ENCODE assay signal across 8 cellular contexts in genomic region chr15:65869127-65869953, GRCh38. TPM values are rescaled to one million over a fixed set of nuclear protein-coding genes. Genes with fewer than 3 reads are reported as not detected.
A peak's percentile ranks its signal among the peaks of the same experiment; 100 is the strongest.
DNase-seq lines count a peak whose midpoint lies in the region; TF ChIP-seq lines count a peak whose summit lies in the region.

TSS of gene RAB11A (plus strand) at chr15:65869491. CDS start at chr15:65869586, 95 bp downstream.

- WGBS in suprapubic skin = under 1% methylated on average over 60 of the region's 62 CpGs

- H3K27me3 ChIP-seq in suprapubic skin = no peaks in the 10 kb centered on the region

- H3K27ac Mint-ChIP-seq in HFFc6 = peak within 1 kb of the TSS; percentile 99
- H3K27ac Mint-ChIP-seq in activated naive CD4-positive, alpha-beta T cell treated with anti-CD3 and anti-CD28 coated beads, Interleukin-2, amount 10 ng/mL, durations not matched to agents 7 days and 5 days = peak within 1 kb of the TSS; percentile 95

- H3K4me1 Mint-ChIP-seq in HFFc6 (ENCODE audit: low read depth) = peaks cover 24% of the 10 kb centered on the region
- H3K4me1 Mint-ChIP-seq in activated naive CD4-positive, alpha-beta T cell treated with anti-CD3 and anti-CD28 coated beads, Interleukin-2, amount 10 ng/mL, durations not matched to agents 7 days and 5 days = peaks cover 36% of the 10 kb centered on the region

- H3K36me3 Mint-ChIP-seq in HFFc6 (ENCODE audit: low read depth) = peaks cover 18% of the 10 kb centered on the region; the same call in 1 of the 2 replicates
- peaks cover 24% of the 10 kb centered on the region for H3K36me3 Mint-ChIP-seq in activated naive CD4-positive, alpha-beta T cell treated with anti-CD3 and anti-CD28 coated beads, Interleukin-2, amount 10 ng/mL, durations not matched to agents 7 days and 5 days

- no peaks in the 10 kb centered on the region; the same call in 1 of the 2 replicates for H3K9me3 Mint-ChIP-seq in HFFc6
- no peaks in the 10 kb centered on the region for H3K9me3 Mint-ChIP-seq in activated naive CD4-positive, alpha-beta T cell treated with anti-CD3 and anti-CD28 coated beads, Interleukin-2, amount 10 ng/mL, durations not matched to agents 7 days and 5 days

- TF ChIP-seq EP300 in suprapubic skin (IDR thresholded peaks at IDR 0.05) = no peak

- CTCF ChIA-PET in activated naive CD4-positive, alpha-beta T cell treated with anti-CD3 and anti-CD28 coated beads, Interleukin-2, amount 10 ng/mL, durations not matched to agents 7 days and 5 days (lab: Charles Lee) = interaction anchor here (0.6 to 3.1 kb wide), 10 partner anchors 8 to 645 kb away, joined by 3 to 10 read pairs (median 4); partner anchors contain the start of gene INTS14

- peak within 1 kb of the TSS; percentile 82 for H3K4me3 ChIP-seq in GM08714 (ENCODE audit: low read length)
- H3K4me3 ChIP-seq in suprapubic skin = peak within 1 kb of the TSS; percentile 96

- no peaks in the 10 kb centered on the region for H3K36me3 ChIP-seq in suprapubic skin

- peak within 1 kb of the TSS; percentile 99 for H3K27ac ChIP-seq in suprapubic skin

- TF ChIP-seq POLR2A in suprapubic skin (IDR thresholded peaks at IDR 0.05) = peak; percentile 77 to 90

- H3K9me3 ChIP-seq in suprapubic skin = no peaks in the 10 kb centered on the region

- H3K27me3 Mint-ChIP-seq in HFFc6 (ENCODE audit: insufficient read depth) = peaks cover 8% of the 10 kb centered on the region
- peaks cover 6% of the 10 kb centered on the region for H3K27me3 Mint-ChIP-seq in activated naive CD4-positive, alpha-beta T cell treated with anti-CD3 and anti-CD28 coated beads, Interleukin-2, amount 10 ng/mL, durations not matched to agents 7 days and 5 days

- DNase-seq in HFFc6 (peak; percentile 94), NAMALWA (ENCODE audit: low spot score) (peak; percentile 98), SK-N-DZ (ENCODE audit: low spot score) (peak; percentile 98), germinal center (ENCODE audit: low spot score) (peak; percentile 96), nucleus accumbens (lab: John Stamatoyannopoulos, UW) (peak; percentile 47 to 100 (median 94)), suprapubic skin (ENCODE audit: low spot score in 2 of 2) (peak; percentile 97 to 98)
- peak; percentile 97 for DNase-seq in activated naive CD4-positive, alpha-beta T cell treated with anti-CD3 and anti-CD28 coated beads, Interleukin-2, amount 10 ng/mL, durations not matched to agents 7 days and 5 days

- TF ChIP-seq CTCF in HFFc6 (IDR thresholded peaks at IDR 0.05) = peak; percentile 65
- TF ChIP-seq CTCF in suprapubic skin (IDR thresholded peaks at IDR 0.05) = peak in 1 of 2 donors; percentile 26

- H3K4me1 ChIP-seq in suprapubic skin = peaks cover 33% of the 10 kb centered on the region

- H3K4me3 Mint-ChIP-seq in HFFc6 = peak within 1 kb of the TSS; percentile 99
- peak within 1 kb of the TSS; percentile 99 for H3K4me3 Mint-ChIP-seq in activated naive CD4-positive, alpha-beta T cell treated with anti-CD3 and anti-CD28 coated beads, Interleukin-2, amount 10 ng/mL, durations not matched to agents 7 days and 5 days

RNA-seq across cellular contexts. Expression of gene RAB11A, which starts in this region (rescaled TPM):
- 100 to 1,000 TPM; 193 to 236 (median 223) TPM for total RNA-seq in HFFc6 (2021; fragmentation: NEBNext Ultra II Directional; extraction: Animal tissue kit (Norgen Biotek cat#: 25700))
- 302 and 416 TPM in 2 replicates for polyA plus RNA-seq in SK-N-DZ (2014; cell fraction: cytosol; rRNA removed)
- polyA plus RNA-seq in SK-N-DZ (2014; cell fraction: nucleus; rRNA removed) = 138 and 213 TPM in 2 replicates
- total RNA-seq in suprapubic skin = 100 to 1,000 TPM; 150 to 650 (median 425) TPM

Comparison
In these comparisons a context has a peak if more than half of its experiments do, and no peak if none do; other contexts are left out.
1. Peak in every context shown above with its lines: DNase-seq, H3K4me3 ChIP-seq and H3K27ac ChIP-seq.